ENCODE assay signal across 9 cellular contexts in genomic region chr2:224284134-224284946, GRCh38.
DNase-seq lines count a peak whose midpoint lies in the region; ATAC-seq and TF ChIP-seq lines count a peak whose summit lies in the region.
"Had no signal": no experiment of that assay in that cellular context is flagged by ENCODE, and none has a peak within 500 bp of the region (broad histone marks: within the 10 kb centered on the region; RNA-seq: fewer than 3 reads in every experiment).

No MANE protein-coding gene starts in this region.

- peaks cover 13% of the 10 kb centered on the region for H3K27me3 Mint-ChIP-seq in activated CD4-positive, alpha-beta T cell treated with anti-CD3 and anti-CD28 coated beads for 36 hours
- H3K27me3 Mint-ChIP-seq in neural progenitor cell (ENCODE audit: insufficient read depth, low read depth), result peaks cover 3% of the 10 kb centered on the region

- no peaks in the 10 kb centered on the region for H3K4me1 ChIP-seq in HEK293 (ENCODE audit: control insufficient read depth, insufficient read depth, low read length)
- no peaks in the 10 kb centered on the region for H3K4me1 ChIP-seq in neural progenitor cell

- H3K27ac Mint-ChIP-seq in activated CD4-positive, alpha-beta T cell treated with anti-CD3 and anti-CD28 coated beads for 36 hours, result no peak overlapping the region
- no peak overlapping the region for H3K27ac Mint-ChIP-seq in neural progenitor cell
- H3K27ac Mint-ChIP-seq: activated naive CD8-positive, alpha-beta T cell treated with anti-CD3 and anti-CD28 coated beads, Interleukin-2, amount 10 ng/mL, durations not matched to agents 7 days and 5 days had no signal

- no peaks in the 10 kb centered on the region for H3K9me3 ChIP-seq in HEK293 (ENCODE audit: control insufficient read depth, insufficient read depth, low read depth, low read length)
- no peaks in the 10 kb centered on the region for H3K9me3 ChIP-seq in neural progenitor cell (ENCODE audit: low read depth)

- no peaks in the 10 kb centered on the region for H3K27me3 ChIP-seq in neural progenitor cell

- peak; percentile 58 for ATAC-seq in activated CD4-positive, alpha-beta T cell treated with anti-CD3 and anti-CD28 coated beads for 36 hours
- no peak for ATAC-seq in GM19035 (IDR thresholded peaks at IDR 0.05; ENCODE audit: unreplicated experiment)

- no peaks in the 10 kb centered on the region for H3K36me3 Mint-ChIP-seq in activated CD4-positive, alpha-beta T cell treated with anti-CD3 and anti-CD28 coated beads for 36 hours (ENCODE audit: low read depth)
- H3K36me3 Mint-ChIP-seq in neural progenitor cell, result no peaks in the 10 kb centered on the region
- H3K36me3 Mint-ChIP-seq: activated naive CD8-positive, alpha-beta T cell treated with anti-CD3 and anti-CD28 coated beads, Interleukin-2, amount 10 ng/mL, durations not matched to agents 7 days and 5 days had no signal

- intact Hi-C loops in activated CD4-positive, alpha-beta T cell treated with anti-CD3 and anti-CD28 coated beads for 36 hours (cut with DNase I, micrococcal nuclease), result loop anchor here (1.0 to 5.0 kb wide), 6 partner anchors 245 to 1313 kb away; partner anchors contain the start of gene SERPINE2 (in 2 of the 2)

- TF ChIP-seq CTCF in HEK293 (tag by site-specific recombination; IDR thresholded peaks at IDR 0.05) (peak; percentile 77), epithelial cell of proximal tubule (conservative IDR thresholded peaks at IDR 0.05; ENCODE audit: low read depth, low read length) (peak; percentile 81), neural progenitor cell (IDR thresholded peaks at IDR 0.05) (peak; percentile 80)

- CTCF ChIA-PET in activated CD4-positive, alpha-beta T cell treated with anti-CD3 and anti-CD28 coated beads for 36 hours (lab: Charles Lee), result interaction anchor here (0.6 to 9.6 kb wide), 27 partner anchors 9 to 748 kb away, joined by 3 to 199 read pairs (median 4); partner anchors contain the start of gene AP1S3
- CTCF ChIA-PET in HEK293 (lab: Yijun Ruan, JAX), result interaction anchor here (0.6 to 9.9 kb wide), 35 partner anchors 9 to 1424 kb away, joined by 3 to 205 read pairs (median 4); partner anchors contain the start of gene ACSL3

- no peaks in the 10 kb centered on the region for H3K4me1 Mint-ChIP-seq in activated CD4-positive, alpha-beta T cell treated with anti-CD3 and anti-CD28 coated beads for 36 hours
- H3K4me1 Mint-ChIP-seq in neural progenitor cell, result no peaks in the 10 kb centered on the region
- H3K4me1 Mint-ChIP-seq: activated naive CD8-positive, alpha-beta T cell treated with anti-CD3 and anti-CD28 coated beads, Interleukin-2, amount 10 ng/mL, durations not matched to agents 7 days and 5 days had no signal

- H3F3A ChIP-seq in neural progenitor cell (ENCODE audit: low read depth), result no peaks in the 10 kb centered on the region

- no peaks in the 10 kb centered on the region for H4K20me1 ChIP-seq in neural progenitor cell (ENCODE audit: low read depth)

- no peaks in the 10 kb centered on the region for H3K79me2 ChIP-seq in neural progenitor cell (ENCODE audit: low read depth)

- no peaks in the 10 kb centered on the region for H3K9me3 Mint-ChIP-seq in activated CD4-positive, alpha-beta T cell treated with anti-CD3 and anti-CD28 coated beads for 36 hours (ENCODE audit: low read depth)
- no peaks in the 10 kb centered on the region for H3K9me3 Mint-ChIP-seq in neural progenitor cell
- H3K9me3 Mint-ChIP-seq: activated naive CD8-positive, alpha-beta T cell treated with anti-CD3 and anti-CD28 coated beads, Interleukin-2, amount 10 ng/mL, durations not matched to agents 7 days and 5 days had no signal

- H3K4me2 ChIP-seq in neural progenitor cell, result no peak overlapping the region

- no peak overlapping the region for H3K9ac ChIP-seq in neural progenitor cell

- POLR2A ChIA-PET in activated CD4-positive, alpha-beta T cell treated with anti-CD3 and anti-CD28 coated beads for 36 hours (lab: Charles Lee), result interaction anchor here (1.1 kb wide), 1 partner anchor 290 kb away, joined by 3 read pairs; no protein-coding TSS in a partner anchor
- POLR2A ChIA-PET in HEK293 (lab: Yijun Ruan, JAX), result interaction anchor here (1.0 kb wide), 1 partner anchor 314 kb away, joined by 7 read pairs; no protein-coding TSS in a partner anchor

- H3K27ac ChIP-seq in HEK293 (ENCODE audit: extremely low read depth, low read depth, low read length) (no peak overlapping the region), neural progenitor cell (no peak overlapping the region)

- H3K4me3 Mint-ChIP-seq in activated CD4-positive, alpha-beta T cell treated with anti-CD3 and anti-CD28 coated beads for 36 hours, result no peak overlapping the region
- H3K4me3 Mint-ChIP-seq in neural progenitor cell, result no peak overlapping the region
- H3K4me3 Mint-ChIP-seq: activated naive CD8-positive, alpha-beta T cell treated with anti-CD3 and anti-CD28 coated beads, Interleukin-2, amount 10 ng/mL, durations not matched to agents 7 days and 5 days had no signal

- no peak overlapping the region for H2AFZ ChIP-seq in neural progenitor cell (replicated peaks)

- no peak overlapping the region for H3K4me3 ChIP-seq in HEK293 (ENCODE audit: low read depth, low read length)
- no peak overlapping the region for H3K4me3 ChIP-seq in epithelial cell of proximal tubule (ENCODE audit: low read depth, low read length)
- H3K4me3 ChIP-seq in neural progenitor cell, result no peak overlapping the region

- DNase-seq in activated CD4-positive, alpha-beta T cell treated with anti-CD3 and anti-CD28 coated beads for 36 hours, result peak; percentile 22
- no peak for DNase-seq in activated CD4-positive, alpha-beta T cell treated with anti-CD3 and anti-CD28 coated beads for 1 hour
- DNase-seq in OCI-M1 (lab: John Stamatoyannopoulos, UW) (peak; percentile 71), epithelial cell of proximal tubule (ENCODE audit: low read depth) (peak; percentile 13), neural progenitor cell (ENCODE audit: low spot score) (peak; percentile 40)
- DNase-seq in activated CD4-positive, CD25-positive, alpha-beta regulatory T cell (lab: John Stamatoyannopoulos, UW), result no peak
- DNase-seq: activated naive CD8-positive, alpha-beta T cell treated with anti-CD3 and anti-CD28 coated beads, Interleukin-2, amount 10 ng/mL, durations not matched to agents 7 days and 5 days had no signal

- H3K36me3 ChIP-seq in HEK293 (ENCODE audit: control insufficient read depth in 2 of 2, insufficient read depth in 1 of 2, low read length in 2 of 2) (no peaks in the 10 kb centered on the region), neural progenitor cell (no peaks in the 10 kb centered on the region)

TF ChIP-seq in HEK293, 187 proteins besides CTCF, POLR2A, EP300 and RAD21:
- TF ChIP-seq ZNF626 (tag by site-specific recombination; IDR thresholded peaks at IDR 0.05) (no peak), ZNF654 (tag by site-specific recombination; IDR thresholded peaks at IDR 0.05; ENCODE audit: low read depth) (peak; percentile 78)

Comparison
In these comparisons a context has a peak if more than half of its experiments do, and no peak if none do; other contexts are left out.
1. DNase-seq: peak in activated CD4-positive, alpha-beta T cell treated with anti-CD3 and anti-CD28 coated beads for 36 hours (single experiment), OCI-M1 (single experiment), epithelial cell of proximal tubule (single experiment) and neural progenitor cell (single experiment); none in activated CD4-positive, alpha-beta T cell treated with anti-CD3 and anti-CD28 coated beads for 1 hour (single experiment) and activated CD4-positive, CD25-positive, alpha-beta regulatory T cell (0 of 4).
2. Peak in every context shown above with its lines, with median percentiles within 50 percentile points of each other: CTCF ChIP-seq.